1 cellular context compared by ENCODE assay signal in the genomic region with DNA sequence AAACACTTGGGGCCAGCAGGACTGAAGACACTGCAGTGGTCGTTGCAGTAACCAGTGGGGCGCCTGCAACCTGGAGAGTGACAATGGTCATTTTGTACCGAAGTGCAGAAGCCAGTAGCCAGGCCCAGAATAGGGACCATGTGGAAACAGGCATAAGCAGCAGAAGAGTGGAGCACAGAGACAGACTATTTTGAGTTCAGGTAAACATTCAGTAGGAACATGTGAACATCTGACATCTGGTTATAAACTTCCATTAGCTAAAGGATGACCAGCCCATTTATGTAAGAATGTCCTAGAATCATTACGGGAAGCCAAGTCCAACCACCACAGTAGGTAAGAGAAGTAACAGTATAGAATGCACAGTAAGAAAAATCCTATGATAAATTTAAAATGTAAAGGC.
TF ChIP-seq lines count a peak whose summit lies in the region.

No MANE protein-coding gene starts in this region.

TF ChIP-seq in IMR-90, 13 proteins besides CTCF, POLR2A, EP300 and RAD21:
- TF ChIP-seq, protein P1, sequence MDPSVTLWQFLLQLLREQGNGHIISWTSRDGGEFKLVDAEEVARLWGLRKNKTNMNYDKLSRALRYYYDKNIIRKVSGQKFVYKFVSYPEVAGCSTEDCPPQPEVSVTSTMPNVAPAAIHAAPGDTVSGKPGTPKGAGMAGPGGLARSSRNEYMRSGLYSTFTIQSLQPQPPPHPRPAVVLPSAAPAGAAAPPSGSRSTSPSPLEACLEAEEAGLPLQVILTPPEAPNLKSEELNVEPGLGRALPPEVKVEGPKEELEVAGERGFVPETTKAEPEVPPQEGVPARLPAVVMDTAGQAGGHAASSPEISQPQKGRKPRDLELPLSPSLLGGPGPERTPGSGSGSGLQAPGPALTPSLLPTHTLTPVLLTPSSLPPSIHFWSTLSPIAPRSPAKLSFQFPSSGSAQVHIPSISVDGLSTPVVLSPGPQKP (IDR thresholded peaks at IDR 0.05; ENCODE audit: borderline replicate concordance, low read depth, low read length) = no peak
- TF ChIP-seq FOS (IDR thresholded peaks at IDR 0.05; ENCODE audit: low read depth, low read length) (no peak), MAZ (IDR thresholded peaks at IDR 0.05; ENCODE audit: borderline replicate concordance, low read depth, low read length) (no peak), CHD1 (IDR thresholded peaks at IDR 0.05; ENCODE audit: low read depth, low read length) (no peak), MAFK (IDR thresholded peaks at IDR 0.05; ENCODE audit: low read depth, low read length) (no peak), NFE2L2 (IDR thresholded peaks at IDR 0.05; ENCODE audit: low read depth, low read length) (no peak), BHLHE40 (IDR thresholded peaks at IDR 0.05; ENCODE audit: low read depth, low read length) (no peak), MXI1 (IDR thresholded peaks at IDR 0.05; ENCODE audit: borderline replicate concordance, low read depth, low read length) (no peak), RFX5 (IDR thresholded peaks at IDR 0.05; ENCODE audit: low read depth, low read length) (no peak), RCOR1 (IDR thresholded peaks at IDR 0.05; ENCODE audit: insufficient replicate concordance, low read length) (no peak), SMC3 (IDR thresholded peaks at IDR 0.05; ENCODE audit: low read depth, low read length) (no peak), CEBPB (IDR thresholded peaks at IDR 0.05; ENCODE audit: low read depth, low read length) (no peak)
- TF ChIP-seq, protein P2, sequence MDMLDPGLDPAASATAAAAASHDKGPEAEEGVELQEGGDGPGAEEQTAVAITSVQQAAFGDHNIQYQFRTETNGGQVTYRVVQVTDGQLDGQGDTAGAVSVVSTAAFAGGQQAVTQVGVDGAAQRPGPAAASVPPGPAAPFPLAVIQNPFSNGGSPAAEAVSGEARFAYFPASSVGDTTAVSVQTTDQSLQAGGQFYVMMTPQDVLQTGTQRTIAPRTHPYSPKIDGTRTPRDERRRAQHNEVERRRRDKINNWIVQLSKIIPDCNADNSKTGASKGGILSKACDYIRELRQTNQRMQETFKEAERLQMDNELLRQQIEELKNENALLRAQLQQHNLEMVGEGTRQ (IDR thresholded peaks at IDR 0.05; ENCODE audit: low read depth, low read length) = no peak
